ENCODE assay signal across 12 cellular contexts in genomic region chr19:678791-679388, GRCh38. TPM values are rescaled to one million over a fixed set of nuclear protein-coding genes. Genes with fewer than 3 reads are reported as not detected.
DNase-seq lines count a peak whose midpoint lies in the region; ATAC-seq and TF ChIP-seq lines count a peak whose summit lies in the region.
"Had no signal": no experiment of that assay in that cellular context is flagged by ENCODE, and none has a peak within 500 bp of the region (broad histone marks: within the 10 kb centered on the region; RNA-seq: fewer than 3 reads in every experiment).

No MANE protein-coding gene starts in this region.

- POLR2A ChIA-PET in activated CD4-positive, alpha-beta T cell treated with anti-CD3 and anti-CD28 coated beads, Interleukin-2, amount 10 ng/mL, durations not matched to agents 7 days and 5 days (lab: Charles Lee) = interaction anchor here (0.7 kb wide), 1 partner anchor 13 kb away, joined by 3 read pairs; no protein-coding TSS in a partner anchor
- POLR2A ChIA-PET in activated CD8-positive, alpha-beta T cell treated with anti-CD3 and anti-CD28 coated beads for 36 hours (lab: Charles Lee) = interaction anchor here (1.0 to 1.4 kb wide), 4 partner anchors 9 to 128 kb away, joined by 3 to 4 read pairs (median 4); partner anchors contain the start of gene RNF126

- H3K27me3 Mint-ChIP-seq in activated CD4-positive, alpha-beta T cell treated with anti-CD3 and anti-CD28 coated beads, Interleukin-2, amount 10 ng/mL, durations not matched to agents 7 days and 5 days = peaks cover 12% of the 10 kb centered on the region
- H3K27me3 Mint-ChIP-seq in activated CD8-positive, alpha-beta T cell treated with anti-CD3 and anti-CD28 coated beads for 36 hours = peaks cover 13% of the 10 kb centered on the region

- H3K4me3 ChIP-seq in hepatocyte (peak overlapping the region; percentile 57), subcutaneous abdominal adipose tissue (ENCODE audit: low read depth in 1 of 5, low read length in 5 of 5) (peak overlapping the region; percentile 17 to 68 (median 53))

- no peaks in the 10 kb centered on the region for H4K20me1 ChIP-seq in hepatocyte (ENCODE audit: insufficient read depth, poor library complexity, severe bottlenecking)

- H3K9me3 ChIP-seq in hepatocyte (ENCODE audit: low read depth) (no peaks in the 10 kb centered on the region), subcutaneous abdominal adipose tissue (ENCODE audit: control insufficient read depth in 5 of 5, low read length in 5 of 5) (no peaks in the 10 kb centered on the region)
- H3K9me3 ChIP-seq: BE2C had no signal

- peak overlapping the region; percentile 63 for H3K27ac Mint-ChIP-seq in activated CD4-positive, alpha-beta T cell treated with anti-CD3 and anti-CD28 coated beads, Interleukin-2, amount 10 ng/mL, durations not matched to agents 7 days and 5 days
- peak overlapping the region; percentile 49 for H3K27ac Mint-ChIP-seq in activated CD8-positive, alpha-beta T cell treated with anti-CD3 and anti-CD28 coated beads for 36 hours

- H3K36me3 ChIP-seq in hepatocyte (replicated peaks; ENCODE audit: insufficient read depth, low read depth) = no peaks in the 10 kb centered on the region
- peaks cover 0 to 5% (median 0%) of the 10 kb centered on the region in 5 donors for H3K36me3 ChIP-seq in subcutaneous abdominal adipose tissue (ENCODE audit: control insufficient read depth in 5 of 5, insufficient read depth in 5 of 5, low read length in 5 of 5)
- H3K36me3 ChIP-seq: BE2C had no signal

- H3K36me3 Mint-ChIP-seq in activated CD4-positive, alpha-beta T cell treated with anti-CD3 and anti-CD28 coated beads, Interleukin-2, amount 10 ng/mL, durations not matched to agents 7 days and 5 days (ENCODE audit: low read depth) = no peaks in the 10 kb centered on the region
- no peaks in the 10 kb centered on the region for H3K36me3 Mint-ChIP-seq in activated CD8-positive, alpha-beta T cell treated with anti-CD3 and anti-CD28 coated beads for 36 hours (ENCODE audit: low read depth)

- H3K27me3 ChIP-seq in hepatocyte (no peaks in the 10 kb centered on the region), subcutaneous abdominal adipose tissue (ENCODE audit: control insufficient read depth in 5 of 5, insufficient read depth in 4 of 5, low read length in 5 of 5) (peaks cover 0 to 3% (median 0%) of the 10 kb centered on the region in 5 donors)

- H3K4me1 ChIP-seq in hepatocyte (ENCODE audit: insufficient read depth) (peaks cover 37% of the 10 kb centered on the region), subcutaneous abdominal adipose tissue (ENCODE audit: control insufficient read depth in 5 of 5, insufficient read depth in 5 of 5, low read length in 5 of 5) (peaks cover 7 to 69% (median 51%) of the 10 kb centered on the region in 5 donors)
- H3K4me1 ChIP-seq: BE2C had no signal

- H3K4me3 Mint-ChIP-seq in activated CD4-positive, alpha-beta T cell treated with anti-CD3 and anti-CD28 coated beads, Interleukin-2, amount 10 ng/mL, durations not matched to agents 7 days and 5 days = peak overlapping the region; percentile 68
- H3K4me3 Mint-ChIP-seq in activated CD8-positive, alpha-beta T cell treated with anti-CD3 and anti-CD28 coated beads for 36 hours = peak overlapping the region; percentile 79

- H3K4me2 ChIP-seq in hepatocyte = peak overlapping the region; percentile 97

- WGBS in hepatocyte (ENCODE audit: low lambda C conversion rate, missing lambda C conversion rate) = 57% methylated on average over 15 of the region's 16 CpGs

- H2AFZ ChIP-seq in hepatocyte = no peak overlapping the region

- DNase-seq in activated CD4-positive, alpha-beta T cell treated with anti-CD3 and anti-CD28 coated beads, Interleukin-2, amount 10 ng/mL, durations not matched to agents 7 days and 5 days = no peak
- DNase-seq in activated CD4-positive, alpha-beta T cell treated with anti-CD3 and anti-CD28 coated beads, Interleukin-2, amount 50 U/mL, for 4 hours = no peak
- no peak for DNase-seq in activated CD8-positive, alpha-beta T cell treated with anti-CD3 and anti-CD28 coated beads for 36 hours
- DNase-seq in hepatocyte (ENCODE audit: low spot score) = no peak
- DNase-seq in NCI-H146 treated with DMSO at 0.1 percent for 48 hours (lab: John Stamatoyannopoulos, UW; ENCODE audit: unreplicated experiment) = no peak
- DNase-seq in GM20000 (ENCODE audit: low spot score) = no peak
- DNase-seq: NCI-H748 treated with DMSO at 0.1 percent for 48 hours had no signal

- H3K9me2 ChIP-seq in hepatocyte (replicated peaks; ENCODE audit: insufficient read depth) = no peaks in the 10 kb centered on the region

- ATAC-seq in activated CD8-positive, alpha-beta T cell treated with anti-CD3 and anti-CD28 coated beads for 36 hours = no peak
- no peak for ATAC-seq in GM21515 (IDR thresholded peaks at IDR 0.05; ENCODE audit: unreplicated experiment)

- intact Hi-C loops in activated CD8-positive, alpha-beta T cell treated with anti-CD3 and anti-CD28 coated beads for 36 hours (cut with micrococcal nuclease) = no loop called here

- CTCF ChIA-PET in activated CD4-positive, alpha-beta T cell treated with anti-CD3 and anti-CD28 coated beads, Interleukin-2, amount 10 ng/mL, durations not matched to agents 7 days and 5 days (lab: Charles Lee) = interaction anchor here (1.0 to 1.9 kb wide), 3 partner anchors 9 to 168 kb away, joined by 3 to 7 read pairs (median 6); partner anchors contain the start of gene RNF126
- CTCF ChIA-PET in activated CD8-positive, alpha-beta T cell treated with anti-CD3 and anti-CD28 coated beads for 36 hours (lab: Charles Lee) = interaction anchor here (1.0 to 1.2 kb wide), 3 partner anchors 18 to 55 kb away, joined by 3 to 4 read pairs (median 4); no protein-coding TSS in a partner anchor

- peak overlapping the region in 3 of 5 donors; percentile 12 to 66 (median 64) for H3K9ac ChIP-seq in subcutaneous abdominal adipose tissue (ENCODE audit: low read length in 5 of 5)

- H3K79me2 ChIP-seq in hepatocyte = peaks cover 25% of the 10 kb centered on the region

- no peak for TF ChIP-seq CTCF in activated CD8-positive, alpha-beta T cell treated with anti-CD3 and anti-CD28 coated beads for 36 hours (IDR thresholded peaks at IDR 0.05)
- no peak for TF ChIP-seq CTCF in hepatocyte (IDR thresholded peaks at IDR 0.05; ENCODE audit: poor library complexity)
- TF ChIP-seq CTCF in GM20000 (IDR thresholded peaks at IDR 0.05; ENCODE audit: extremely low read depth, missing control alignments) = no peak

- peaks cover 7% of the 10 kb centered on the region for H3K4me1 Mint-ChIP-seq in activated CD4-positive, alpha-beta T cell treated with anti-CD3 and anti-CD28 coated beads, Interleukin-2, amount 10 ng/mL, durations not matched to agents 7 days and 5 days
- peaks cover 5% of the 10 kb centered on the region for H3K4me1 Mint-ChIP-seq in activated CD8-positive, alpha-beta T cell treated with anti-CD3 and anti-CD28 coated beads for 36 hours (ENCODE audit: low read depth)

- H3K27ac ChIP-seq in hepatocyte = peak overlapping the region; percentile 99
- peak overlapping the region; percentile 88 for H3K27ac ChIP-seq in subcutaneous abdominal adipose tissue (ENCODE audit: low read depth, low read length)

- no peaks in the 10 kb centered on the region for H3K9me3 Mint-ChIP-seq in activated CD4-positive, alpha-beta T cell treated with anti-CD3 and anti-CD28 coated beads, Interleukin-2, amount 10 ng/mL, durations not matched to agents 7 days and 5 days
- no peaks in the 10 kb centered on the region for H3K9me3 Mint-ChIP-seq in activated CD8-positive, alpha-beta T cell treated with anti-CD3 and anti-CD28 coated beads for 36 hours

RNA-seq across cellular contexts. Expression of gene FSTL3, which starts 2.7 kb away (rescaled TPM):
- 1 to 10 TPM; 1.6 to 2.1 TPM for total RNA-seq in activated CD4-positive, alpha-beta T cell treated with anti-CD3 and anti-CD28 coated beads, Interleukin-2, amount 10 ng/mL, durations not matched to agents 7 days and 5 days
- 10 to 100 TPM; 12.3 TPM for total RNA-seq in activated CD8-positive, alpha-beta T cell treated with anti-CD3 and anti-CD28 coated beads for 36 hours
- 106 and 131 TPM in 2 replicates for total RNA-seq in hepatocyte
- 171 and 209 TPM in 2 replicates for polyA plus RNA-seq in hepatocyte

RNA-seq across cellular contexts. Expression of gene RNF126, which starts 15.9 kb away (rescaled TPM):
- 10 to 100 TPM; 71.5 to 80.3 TPM for total RNA-seq in activated CD4-positive, alpha-beta T cell treated with anti-CD3 and anti-CD28 coated beads, Interleukin-2, amount 10 ng/mL, durations not matched to agents 7 days and 5 days
- 100 to 1,000 TPM in 1 of 2 experiments, 10 to 100 TPM in 1; 99.1 to 101 TPM for total RNA-seq in activated CD8-positive, alpha-beta T cell treated with anti-CD3 and anti-CD28 coated beads for 36 hours
- 42.7 and 43.9 TPM in 2 replicates for total RNA-seq in hepatocyte
- 84.7 and 89.6 TPM in 2 replicates for polyA plus RNA-seq in hepatocyte

RNA-seq across cellular contexts. Expression of gene PRSS57, which starts 16.4 kb away (rescaled TPM):
- total RNA-seq in activated CD4-positive, alpha-beta T cell treated with anti-CD3 and anti-CD28 coated beads, Interleukin-2, amount 10 ng/mL, durations not matched to agents 7 days and 5 days = not detected
- not detected for total RNA-seq in activated CD8-positive, alpha-beta T cell treated with anti-CD3 and anti-CD28 coated beads for 36 hours
- total RNA-seq in hepatocyte = 0.16 and 2.4 TPM in 2 replicates
- polyA plus RNA-seq in hepatocyte = 1.2 TPM in 1 of 2 replicates, not detected in the other
- total RNA-seq: cerebellum, renal cortical epithelial cell had no signal

RNA-seq across cellular contexts. Expression of gene PALM, which starts 29.8 kb away (rescaled TPM):
- total RNA-seq in activated CD4-positive, alpha-beta T cell treated with anti-CD3 and anti-CD28 coated beads, Interleukin-2, amount 10 ng/mL, durations not matched to agents 7 days and 5 days = not detected
- total RNA-seq in activated CD8-positive, alpha-beta T cell treated with anti-CD3 and anti-CD28 coated beads for 36 hours = under 1 TPM; 0.22 to 0.36 TPM
- 27.2 and 34.9 TPM in 2 replicates for total RNA-seq in hepatocyte
- 22.1 and 23.0 TPM in 2 replicates for polyA plus RNA-seq in hepatocyte

RNA-seq across cellular contexts. Expression of gene FGF22, which starts 39.2 kb away (rescaled TPM):
- under 1 TPM in 1 of 2 experiments, not detected in 1; 0.12 TPM for total RNA-seq in activated CD4-positive, alpha-beta T cell treated with anti-CD3 and anti-CD28 coated beads, Interleukin-2, amount 10 ng/mL, durations not matched to agents 7 days and 5 days
- under 1 TPM in 1 of 2 experiments, not detected in 1; 0.16 TPM for total RNA-seq in activated CD8-positive, alpha-beta T cell treated with anti-CD3 and anti-CD28 coated beads for 36 hours
- 0.20 TPM in 1 of 2 replicates, not detected in the other for total RNA-seq in hepatocyte
- polyA plus RNA-seq in hepatocyte = 0.18 and 0.70 TPM in 2 replicates
- total RNA-seq: cerebellum had no signal

Comparison
In these comparisons a context has a peak if more than half of its experiments do, and no peak if none do; other contexts are left out.
1. RNA of gene FSTL3, which starts 2.7 kb away (total RNA-seq): 106 to 131 TPM in hepatocyte and 12.3 TPM in activated CD8-positive, alpha-beta T cell treated with anti-CD3 and anti-CD28 coated beads for 36 hours; 1.6 to 2.1 TPM in activated CD4-positive, alpha-beta T cell treated with anti-CD3 and anti-CD28 coated beads, Interleukin-2, amount 10 ng/mL, durations not matched to agents 7 days and 5 days; every median in the first group is over 4 times any median in the second.